In the genomic region with DNA sequence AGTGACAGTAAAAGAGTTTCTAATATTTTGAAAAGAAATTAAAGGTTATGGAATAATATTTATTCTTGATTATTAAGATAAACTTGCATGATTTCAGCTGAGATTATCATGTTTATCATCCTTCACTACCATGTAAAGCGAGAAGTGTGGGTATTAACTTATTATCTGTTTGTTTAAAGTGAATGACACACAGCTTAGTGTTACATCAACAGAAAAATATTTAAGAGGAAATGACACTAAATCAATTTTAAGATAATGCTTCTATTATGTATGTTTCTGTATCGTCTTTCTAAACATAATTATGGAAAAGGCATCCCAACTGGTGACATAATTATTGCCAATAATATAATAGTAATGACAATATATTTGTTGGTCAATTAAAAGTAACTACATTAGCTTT, we compare ENCODE assay signal across 33 cellular contexts.
"Had no signal": no experiment of that assay in that cellular context is flagged by ENCODE, and none has a peak within 500 bp of the region (broad histone marks: within the 10 kb centered on the region; RNA-seq: fewer than 3 reads in every experiment).

No MANE protein-coding gene starts in this region.

- H3K27me3 Mint-ChIP-seq: activated CD4-positive, alpha-beta memory T cell treated with anti-CD3 and anti-CD28 coated beads, Interleukin-2, amount 10 ng/mL, durations not matched to agents 7 days and 5 days; activated CD4-positive, alpha-beta T cell treated with anti-CD3 and anti-CD28 coated beads for 36 hours; activated CD4-positive, alpha-beta T cell treated with anti-CD3 and anti-CD28 coated beads, Interleukin-2, amount 10 ng/mL, durations not matched to agents 24 days and 14 days; activated naive CD4-positive, alpha-beta T cell treated with anti-CD3 and anti-CD28 coated beads, Interleukin-2, amount 10 ng/mL, durations not matched to agents 7 days and 5 days; activated naive CD8-positive, alpha-beta T cell treated with anti-CD3 and anti-CD28 coated beads, Interleukin-2, amount 10 ng/mL, durations not matched to agents 7 days and 5 days; activated T-cell treated with anti-CD3 and anti-CD28 coated beads, Interleukin-2, amount 50 U/mL, for 24 hours; brain; central memory CD8-positive, alpha-beta T cell; dendritic cell treated with granulocyte-macrophage colony-stimulating factor and Interleukin-4, amounts not matched to agents 40 ng/mL and 50 ng/mL, for 4 days; T-helper 17 cell had no signal

- DNase-seq: activated CD4-positive, alpha-beta memory T cell treated with anti-CD3 and anti-CD28 coated beads, Interleukin-2, amount 10 ng/mL, durations not matched to agents 7 days and 5 days; activated CD4-positive, alpha-beta T cell treated with anti-CD3 and anti-CD28 coated beads for 36 hours; activated CD4-positive, alpha-beta T cell treated with anti-CD3 and anti-CD28 coated beads, Interleukin-2, amount 10 ng/mL, durations not matched to agents 24 days and 14 days; activated CD4-positive, alpha-beta T cell treated with anti-CD3 and anti-CD28 coated beads, Interleukin-2, amount 50 U/mL, for 4 hours; activated CD4-positive, CD25-positive, alpha-beta regulatory T cell; activated CD4-positive, CD25-positive, alpha-beta regulatory T cell treated with anti-CD3 and anti-CD28 coated beads, Interleukin-2, amount 50 U/mL, for 72 hours; activated CD8-positive, alpha-beta memory T cell treated with anti-CD3 and anti-CD28 coated beads, Interleukin-2, amount 50 U/mL, for 48 hours; activated gamma-delta T cell; activated naive CD4-positive, alpha-beta T cell; activated naive CD4-positive, alpha-beta T cell treated with anti-CD3 and anti-CD28 coated beads, Interleukin-2, amount 10 ng/mL, durations not matched to agents 7 days and 5 days; activated naive CD8-positive, alpha-beta T cell treated with anti-CD3 and anti-CD28 coated beads, Interleukin-2, amount 10 ng/mL, durations not matched to agents 7 days and 5 days; activated T-cell treated with anti-CD3 and anti-CD28 coated beads for 4 hours; activated T-cell treated with anti-CD3 and anti-CD28 coated beads, Interleukin-2, amount 50 U/mL, for 24 hours; activated T-cell treated with anti-CD3 and anti-CD28 coated beads, Interleukin-2, amount 50 U/mL, for 72 hours; dorsolateral prefrontal cortex; effector memory CD4-positive, alpha-beta T cell; endodermal cell; esophagus squamous epithelium; foreskin melanocyte; heart right ventricle; T-helper 1 cell; T-helper 17 cell; T1000 had no signal

- H3K27ac Mint-ChIP-seq: activated CD4-positive, alpha-beta memory T cell treated with anti-CD3 and anti-CD28 coated beads, Interleukin-2, amount 10 ng/mL, durations not matched to agents 7 days and 5 days; activated CD4-positive, alpha-beta T cell treated with anti-CD3 and anti-CD28 coated beads for 36 hours; activated CD4-positive, alpha-beta T cell treated with anti-CD3 and anti-CD28 coated beads, Interleukin-2, amount 10 ng/mL, durations not matched to agents 24 days and 14 days; activated naive CD4-positive, alpha-beta T cell treated with anti-CD3 and anti-CD28 coated beads, Interleukin-2, amount 10 ng/mL, durations not matched to agents 7 days and 5 days; activated naive CD4-positive, alpha-beta T cell treated with anti-CD3 and anti-CD28 coated beads, Interleukin-2, amount 50 U/mL, for 72 hours; activated naive CD8-positive, alpha-beta T cell treated with anti-CD3 and anti-CD28 coated beads, Interleukin-2, amount 10 ng/mL, durations not matched to agents 7 days and 5 days; activated T-cell treated with anti-CD3 and anti-CD28 coated beads, Interleukin-2, amount 50 U/mL, for 24 hours; activated T-cell treated with anti-CD3 and anti-CD28 coated beads, Interleukin-2, amount 50 U/mL, for 72 hours; brain; dendritic cell treated with granulocyte-macrophage colony-stimulating factor and Interleukin-4, amounts not matched to agents 40 ng/mL and 50 ng/mL, for 4 days; endodermal cell; T-helper 17 cell; T-helper 2 cell treated with Interferon-gamma antibody and Interleukin-4, amounts not matched to agents 5 μg/mL and 100 μg/mL, for 36 hours had no signal

- H3K4me3 ChIP-seq: ascending aorta, breast epithelium, coronary artery, dorsolateral prefrontal cortex, esophagus squamous epithelium, gastroesophageal sphincter, heart right ventricle had no signal

- H3K4me3 Mint-ChIP-seq: activated CD4-positive, alpha-beta memory T cell treated with anti-CD3 and anti-CD28 coated beads, Interleukin-2, amount 10 ng/mL, durations not matched to agents 7 days and 5 days; activated CD4-positive, alpha-beta T cell treated with anti-CD3 and anti-CD28 coated beads for 36 hours; activated CD4-positive, alpha-beta T cell treated with anti-CD3 and anti-CD28 coated beads, Interleukin-2, amount 10 ng/mL, durations not matched to agents 24 days and 14 days; activated naive CD4-positive, alpha-beta T cell treated with anti-CD3 and anti-CD28 coated beads, Interleukin-2, amount 10 ng/mL, durations not matched to agents 7 days and 5 days; activated naive CD8-positive, alpha-beta T cell treated with anti-CD3 and anti-CD28 coated beads, Interleukin-2, amount 10 ng/mL, durations not matched to agents 7 days and 5 days; activated T-cell treated with anti-CD3 and anti-CD28 coated beads, Interleukin-2, amount 50 U/mL, for 24 hours; activated T-cell treated with anti-CD3 and anti-CD28 coated beads, Interleukin-2, amount 50 U/mL, for 72 hours; brain; central memory CD8-positive, alpha-beta T cell; dendritic cell treated with granulocyte-macrophage colony-stimulating factor and Interleukin-4, amounts not matched to agents 40 ng/mL and 50 ng/mL, for 4 days; endodermal cell; T-helper 17 cell; T-helper 2 cell treated with Interferon-gamma antibody and Interleukin-4, amounts not matched to agents 5 μg/mL and 100 μg/mL, for 36 hours had no signal

- H3K27ac ChIP-seq: ascending aorta, breast epithelium, coronary artery, dorsolateral prefrontal cortex, epithelial cell of prostate, esophagus squamous epithelium, gastroesophageal sphincter, heart right ventricle had no signal

- H3K36me3 Mint-ChIP-seq: activated naive CD4-positive, alpha-beta T cell treated with anti-CD3 and anti-CD28 coated beads, Interleukin-2, amount 10 ng/mL, durations not matched to agents 7 days and 5 days; activated naive CD4-positive, alpha-beta T cell treated with anti-CD3 and anti-CD28 coated beads, Interleukin-2, amount 50 U/mL, for 72 hours; activated naive CD8-positive, alpha-beta T cell treated with anti-CD3 and anti-CD28 coated beads, Interleukin-2, amount 10 ng/mL, durations not matched to agents 7 days and 5 days; brain had no signal

- H3K4me1 Mint-ChIP-seq: activated CD4-positive, alpha-beta memory T cell treated with anti-CD3 and anti-CD28 coated beads, Interleukin-2, amount 10 ng/mL, durations not matched to agents 7 days and 5 days; activated CD4-positive, alpha-beta T cell treated with anti-CD3 and anti-CD28 coated beads for 36 hours; activated CD4-positive, alpha-beta T cell treated with anti-CD3 and anti-CD28 coated beads, Interleukin-2, amount 10 ng/mL, durations not matched to agents 24 days and 14 days; activated naive CD4-positive, alpha-beta T cell treated with anti-CD3 and anti-CD28 coated beads, Interleukin-2, amount 10 ng/mL, durations not matched to agents 7 days and 5 days; activated naive CD8-positive, alpha-beta T cell treated with anti-CD3 and anti-CD28 coated beads, Interleukin-2, amount 10 ng/mL, durations not matched to agents 7 days and 5 days; brain; central memory CD8-positive, alpha-beta T cell; T-helper 17 cell had no signal

- H3K36me3 ChIP-seq: ascending aorta, breast epithelium, esophagus squamous epithelium, gastroesophageal sphincter, heart right ventricle had no signal

- H3K27me3 ChIP-seq: ascending aorta, breast epithelium, esophagus squamous epithelium, gastroesophageal sphincter, heart right ventricle had no signal

- H3K9me3 ChIP-seq: ascending aorta, breast epithelium, esophagus squamous epithelium, gastroesophageal sphincter, heart right ventricle had no signal

- H3K9me3 Mint-ChIP-seq: activated CD4-positive, alpha-beta T cell treated with anti-CD3 and anti-CD28 coated beads, Interleukin-2, amount 10 ng/mL, durations not matched to agents 24 days and 14 days; brain; dendritic cell treated with granulocyte-macrophage colony-stimulating factor and Interleukin-4, amounts not matched to agents 40 ng/mL and 50 ng/mL, for 4 days; endodermal cell had no signal

- H3K4me1 ChIP-seq: ascending aorta, breast epithelium, esophagus squamous epithelium, gastroesophageal sphincter, heart right ventricle had no signal
